In genomic region chr14:33693237-33693636, GRCh38 we compare ENCODE assay signal across 23 cellular contexts.
DNase-seq lines count a peak whose midpoint lies in the region; ATAC-seq, FAIRE-seq and TF ChIP-seq lines count a peak whose summit lies in the region.
"Had no signal": no experiment of that assay in that cellular context is flagged by ENCODE, and none has a peak within 500 bp of the region (broad histone marks: within the 10 kb centered on the region; RNA-seq: fewer than 3 reads in every experiment).

No MANE protein-coding gene starts in this region.

- H3K36me3 ChIP-seq in CD8-positive, alpha-beta memory T cell (ENCODE audit: insufficient read depth, low read length): no peaks in the 10 kb centered on the region
- H3K36me3 ChIP-seq: MG63 had no signal

- CTCF ChIA-PET in AG04449 (lab: Yijun Ruan, JAX): interaction anchor here (0.7 to 2.7 kb wide), 3 partner anchors 14 to 100 kb away, joined by 3 to 13 read pairs (median 7); no protein-coding TSS in a partner anchor
- CTCF ChIA-PET in CD8-positive, alpha-beta memory T cell (lab: Charles Lee): no interaction called here
- CTCF ChIA-PET in T-cell (lab: Charles Lee): interaction anchor here in 1 of 2 donors (0.5 kb wide), 1 partner anchor 1661 kb away, joined by 3 read pairs; no protein-coding TSS in a partner anchor

- H3K4me3 ChIP-seq in AG04449 (ENCODE audit: low read depth, low read length) (no peak overlapping the region; the same call in 1 of the 2 replicates), astrocyte of the spinal cord (ENCODE audit: low read depth, low read length) (no peak overlapping the region)
- H3K4me3 ChIP-seq in CD8-positive, alpha-beta memory T cell (ENCODE audit: low read length): no peak overlapping the region
- H3K4me3 ChIP-seq: MG63 had no signal

- FAIRE-seq in H54 (lab: Jason Lieb, UNC): peak; percentile 20
- FAIRE-seq: A204.1 had no signal

- no peak overlapping the region for H3K27ac Mint-ChIP-seq in CD8-positive, alpha-beta memory T cell
- no peak overlapping the region for H3K27ac Mint-ChIP-seq in T-cell
- H3K27ac Mint-ChIP-seq: dendritic cell treated with granulocyte-macrophage colony-stimulating factor and Interleukin-4, amounts not matched to agents 40 ng/mL and 50 ng/mL, for 4 days; nephron; T-helper 2 cell treated with Interferon-gamma antibody and Interleukin-4, amounts not matched to agents 5 μg/mL and 100 μg/mL, for 36 hours had no signal

- TF ChIP-seq CTCF in AG04449 (IDR thresholded peaks at IDR 0.05; ENCODE audit: insufficient read depth, low read length, missing control alignments): no peak
- TF ChIP-seq CTCF in astrocyte of the spinal cord (IDR thresholded peaks at IDR 0.05; ENCODE audit: low read depth, low read length): no peak

- H3K27me3 ChIP-seq in CD8-positive, alpha-beta memory T cell (ENCODE audit: insufficient read depth, low read length, poor library complexity, severe bottlenecking): no peaks in the 10 kb centered on the region
- H3K27me3 ChIP-seq: MG63 had no signal

- DNase-seq in AG04449 (ENCODE audit: low read depth, low spot score) (peak; percentile 59), H54 (ENCODE audit: insufficient read length, low spot score) (no peak), astrocyte of the spinal cord (ENCODE audit: low read depth, low spot score) (peak; percentile 88), iris pigment epithelial cell (ENCODE audit: low read depth) (peak; percentile 88), retina (no peak), T-cell (no peak), NCI-H1694 (lab: John Stamatoyannopoulos, UW) (no peak)
- no peak for DNase-seq in CD8-positive, alpha-beta memory T cell
- DNase-seq: activated CD4-positive, alpha-beta T cell treated with anti-CD3 and anti-CD28 coated beads for 1 hour; activated gamma-delta T cell; aorta; head of caudate nucleus; islet precursor cell; mesendoderm; MG63; NCI-H187 treated with DMSO at 0.1 percent for 48 hours; Right ventricle myocardium superior; stimulated activated CD4-positive, alpha-beta T cell treated with anti-CD3 and anti-CD28 coated beads, Interleukin-15, amount 100 ng/mL, for 24 hours; stimulated activated naive CD4-positive, alpha-beta T cell had no signal

- peaks cover 0 to 4% of the 10 kb centered on the region in 2 donors for H3K27me3 Mint-ChIP-seq in CD8-positive, alpha-beta memory T cell
- H3K27me3 Mint-ChIP-seq in T-cell: no peaks in the 10 kb centered on the region
- H3K27me3 Mint-ChIP-seq: dendritic cell treated with granulocyte-macrophage colony-stimulating factor and Interleukin-4, amounts not matched to agents 40 ng/mL and 50 ng/mL, for 4 days had no signal

- ATAC-seq in T-cell (replicated peaks in 1 of 4): no peak

- POLR2A ChIA-PET in AG04449 (lab: Yijun Ruan, JAX) (no interaction called here), T-cell (lab: Charles Lee) (interaction anchor here in 1 of 2 donors (0.6 kb wide), 1 partner anchor 24 kb away, joined by 5 read pairs; no protein-coding TSS in a partner anchor)
- POLR2A ChIA-PET in CD8-positive, alpha-beta memory T cell (lab: Charles Lee): no interaction called here

- H3K4me3 Mint-ChIP-seq in CD8-positive, alpha-beta memory T cell: no peak overlapping the region
- no peak overlapping the region for H3K4me3 Mint-ChIP-seq in T-cell
- H3K4me3 Mint-ChIP-seq: dendritic cell treated with granulocyte-macrophage colony-stimulating factor and Interleukin-4, amounts not matched to agents 40 ng/mL and 50 ng/mL, for 4 days; nephron; T-helper 2 cell treated with Interferon-gamma antibody and Interleukin-4, amounts not matched to agents 5 μg/mL and 100 μg/mL, for 36 hours had no signal

- in situ Hi-C loops in astrocyte of the spinal cord (cut with HindIII; ENCODE audit: low sequenced_read_pairs): no loop called here

- no peak for TF ChIP-seq POLR2A in H54 (IDR thresholded peaks at IDR 0.05; ENCODE audit: low read depth, low read length)

- H3K9me3 Mint-ChIP-seq in CD8-positive, alpha-beta memory T cell: no peaks in the 10 kb centered on the region
- no peaks in the 10 kb centered on the region for H3K9me3 Mint-ChIP-seq in T-cell
- H3K9me3 Mint-ChIP-seq: dendritic cell treated with granulocyte-macrophage colony-stimulating factor and Interleukin-4, amounts not matched to agents 40 ng/mL and 50 ng/mL, for 4 days; nephron; T-helper 2 cell treated with Interferon-gamma antibody and Interleukin-4, amounts not matched to agents 5 μg/mL and 100 μg/mL, for 36 hours had no signal

- no peaks in the 10 kb centered on the region for H3K36me3 Mint-ChIP-seq in CD8-positive, alpha-beta memory T cell
- H3K36me3 Mint-ChIP-seq in T-cell: no peaks in the 10 kb centered on the region

- H3K27ac ChIP-seq in CD8-positive, alpha-beta memory T cell (ENCODE audit: low read depth, low read length): no peak overlapping the region

- H3K4me1 ChIP-seq in CD8-positive, alpha-beta memory T cell (ENCODE audit: insufficient read depth, low read length): no peaks in the 10 kb centered on the region

- no peaks in the 10 kb centered on the region for H3K4me1 Mint-ChIP-seq in CD8-positive, alpha-beta memory T cell
- H3K4me1 Mint-ChIP-seq in T-cell: no peaks in the 10 kb centered on the region
- H3K4me1 Mint-ChIP-seq: nephron had no signal

- H3K9me3 ChIP-seq in CD8-positive, alpha-beta memory T cell (ENCODE audit: low read length): no peaks in the 10 kb centered on the region
- H3K9me3 ChIP-seq: MG63 had no signal

Comparison
In these comparisons a context has a peak if more than half of its experiments do, and no peak if none do; other contexts are left out.
1. DNase-seq: peak in AG04449 (single experiment), astrocyte of the spinal cord (single experiment) and iris pigment epithelial cell (single experiment); none in H54 (single experiment), retina (single experiment), CD8-positive, alpha-beta memory T cell (0 of 5), T-cell (0 of 34) and NCI-H1694 (single experiment).